18 cellular contexts compared by ENCODE assay signal in genomic region chr1:172268237-172268636, GRCh38.
A peak's percentile ranks its signal among the peaks of the same experiment; 100 is the strongest.
DNase-seq lines count a peak whose midpoint lies in the region; ATAC-seq and TF ChIP-seq lines count a peak whose summit lies in the region.
"Had no signal": no experiment of that assay in that cellular context is flagged by ENCODE, and none has a peak within 500 bp of the region (broad histone marks: within the 10 kb centered on the region; RNA-seq: fewer than 3 reads in every experiment).

No MANE protein-coding gene starts in this region.

- no peaks in the 10 kb centered on the region for H3K36me3 Mint-ChIP-seq in progenitor cell of endocrine pancreas (ENCODE audit: insufficient read depth)
- H3K36me3 Mint-ChIP-seq: CD14-positive monocyte had no signal

- H3K27me3 Mint-ChIP-seq in progenitor cell of endocrine pancreas: no peaks in the 10 kb centered on the region

- ATAC-seq in gastroesophageal sphincter: peak; percentile 71
- no peak for ATAC-seq in GM19455 (IDR thresholded peaks at IDR 0.05; ENCODE audit: unreplicated experiment)
- ATAC-seq: PC-3 had no signal

- H3K27me3 ChIP-seq in adipocyte (replicated peaks; ENCODE audit: control insufficient read depth, insufficient read depth, low read length) (no peaks in the 10 kb centered on the region), gastroesophageal sphincter (no peaks in the 10 kb centered on the region)

- H3K27ac Mint-ChIP-seq in progenitor cell of endocrine pancreas: peak overlapping the region; percentile 95

- DNase-seq in AG10803 (ENCODE audit: low read depth) (peak; percentile 77), adipocyte (ENCODE audit: low read depth) (peak; percentile 91), progenitor cell of endocrine pancreas (ENCODE audit: low spot score, unreplicated experiment) (no peak), T-helper 2 cell (no peak), 8988T (no peak), ureter (ENCODE audit: low spot score) (no peak)
- DNase-seq: DMS79 treated with DMSO at 0.1 percent for 48 hours, H7, KG1, NCI-H187 treated with DMSO at 0.1 percent for 48 hours, NCI-H2227 treated with DMSO at 0.1 percent for 48 hours, NCI-H82, PC-3, SIG-M5 had no signal

- H3K4me1 ChIP-seq in adipocyte (ENCODE audit: control insufficient read depth, insufficient read depth, low read length) (peaks cover 44% of the 10 kb centered on the region), gastroesophageal sphincter (peaks cover 0 to 23% (median 3%) of the 10 kb centered on the region in 3 donors)

- peak overlapping the region; percentile 67 for H3K9ac ChIP-seq in adipocyte (ENCODE audit: low read length)

- TF ChIP-seq EP300 in gastroesophageal sphincter (IDR thresholded peaks at IDR 0.05): no peak

- H3K9me3 ChIP-seq in adipocyte (ENCODE audit: control insufficient read depth, low read length) (no peaks in the 10 kb centered on the region), gastroesophageal sphincter (no peaks in the 10 kb centered on the region)

- H3K36me3 ChIP-seq in adipocyte (ENCODE audit: control insufficient read depth, insufficient read depth, low read length, severe bottlenecking) (no peaks in the 10 kb centered on the region), gastroesophageal sphincter (no peaks in the 10 kb centered on the region)

- H3K4me1 Mint-ChIP-seq in progenitor cell of endocrine pancreas (ENCODE audit: low read depth): peaks cover 55% of the 10 kb centered on the region

- no peak overlapping the region for H3K27ac ChIP-seq in gastroesophageal sphincter
- H3K27ac ChIP-seq: RWPE1 had no signal

- no peak overlapping the region for H3K4me3 ChIP-seq in AG10803 (ENCODE audit: low read length)
- peak overlapping the region; percentile 8 for H3K4me3 ChIP-seq in adipocyte (ENCODE audit: low read length)
- H3K4me3 ChIP-seq in gastroesophageal sphincter: no peak overlapping the region

- TF ChIP-seq CTCF in AG10803 (conservative IDR thresholded peaks at IDR 0.05; ENCODE audit: low read length): no peak
- TF ChIP-seq CTCF in gastroesophageal sphincter (IDR thresholded peaks at IDR 0.05): no peak
- no peak for TF ChIP-seq CTCF in progenitor cell of endocrine pancreas (IDR thresholded peaks at IDR 0.05; ENCODE audit: unreplicated experiment)

- TF ChIP-seq POLR2A in gastroesophageal sphincter (IDR thresholded peaks at IDR 0.05): no peak

- no peak overlapping the region for H3K4me3 Mint-ChIP-seq in progenitor cell of endocrine pancreas (ENCODE audit: low read depth)
- H3K4me3 Mint-ChIP-seq: CD14-positive monocyte had no signal

- 83 to 91% methylated on average over 2 to 3 of the region's 3 CpGs for WGBS in gastroesophageal sphincter (ENCODE audit: low coverage in 1 of 2), 2 donors

- H3K9me3 Mint-ChIP-seq in progenitor cell of endocrine pancreas (ENCODE audit: low read depth): peaks cover 2% of the 10 kb centered on the region

Comparison
In these comparisons a context has a peak if more than half of its experiments do, and no peak if none do; other contexts are left out.
1. DNase-seq: peak in AG10803 (single experiment) and adipocyte (single experiment); none in progenitor cell of endocrine pancreas (single experiment), T-helper 2 cell (0 of 5), 8988T (single experiment) and ureter (single experiment).